ENCODE assay signal across 24 cellular contexts in the genomic region with DNA sequence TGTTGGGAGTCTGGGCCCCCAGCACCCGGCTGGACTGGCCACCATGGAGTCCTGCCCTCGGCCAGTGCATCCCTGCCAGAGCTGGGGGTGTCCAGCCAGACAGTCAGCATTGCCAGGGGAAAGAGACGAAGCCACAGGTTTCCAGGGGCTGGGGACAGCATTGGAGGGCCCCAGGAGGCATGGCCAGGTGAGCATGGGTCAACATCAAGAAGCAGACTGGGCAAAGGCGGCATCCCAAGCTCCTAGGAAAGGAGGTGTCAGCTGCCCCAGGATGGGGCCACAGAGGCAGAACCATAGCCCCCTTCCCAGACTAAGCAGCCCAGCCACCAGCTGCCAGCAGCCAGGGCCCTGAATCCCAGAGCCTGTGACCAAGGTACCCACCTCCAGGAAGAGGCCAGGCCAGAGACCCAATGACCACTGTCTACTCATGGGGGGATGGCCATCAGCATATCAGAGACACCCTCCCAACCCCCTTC. TPM values are rescaled to one million over a fixed set of nuclear protein-coding genes. Genes with fewer than 3 reads are reported as not detected.
A peak's percentile ranks its signal among the peaks of the same experiment; 100 is the strongest.
DNase-seq lines count a peak whose midpoint lies in the region; ATAC-seq and TF ChIP-seq lines count a peak whose summit lies in the region.
"Had no signal": no experiment of that assay in that cellular context is flagged by ENCODE, and none has a peak within 500 bp of the region (broad histone marks: within the 10 kb centered on the region; RNA-seq: fewer than 3 reads in every experiment).

No MANE protein-coding gene starts in this region.

- H3K4me3 ChIP-seq in upper lobe of right lung = no peak overlapping the region
- no peak overlapping the region for H3K4me3 ChIP-seq in tibial artery
- H3K4me3 ChIP-seq: GM23248 had no signal

- H3K9me3 ChIP-seq in upper lobe of right lung (no peaks in the 10 kb centered on the region), tibial artery (no peaks in the 10 kb centered on the region)
- H3K9me3 ChIP-seq: BE2C, Caco-2 had no signal

- H3K27ac ChIP-seq in upper lobe of right lung (no peak overlapping the region), tibial artery (no peak overlapping the region)
- H3K27ac ChIP-seq: GM23248 had no signal

- H3K4me1 Mint-ChIP-seq in activated naive CD8-positive, alpha-beta T cell treated with anti-CD3 and anti-CD28 coated beads, Interleukin-2, amount 10 ng/mL, durations not matched to agents 7 days and 5 days = no peaks in the 10 kb centered on the region
- peaks cover 1% of the 10 kb centered on the region for H3K4me1 Mint-ChIP-seq in activated naive CD8-positive, alpha-beta T cell treated with anti-CD3 and anti-CD28 coated beads, Interleukin-2, amount 50 U/mL, for 24 hours
- H3K4me1 Mint-ChIP-seq in osteocyte (ENCODE audit: unreplicated experiment) = peaks cover 2% of the 10 kb centered on the region

- DNase-seq in activated naive CD8-positive, alpha-beta T cell treated with anti-CD3 and anti-CD28 coated beads, Interleukin-2, amount 10 ng/mL, durations not matched to agents 7 days and 5 days = peak; percentile 17
- no peak for DNase-seq in activated naive CD8-positive, alpha-beta T cell treated with anti-CD3 and anti-CD28 coated beads, Interleukin-2, amount 50 U/mL, for 24 hours
- DNase-seq in islet precursor cell = peak; percentile 47
- peak; percentile 68 for DNase-seq in osteocyte (ENCODE audit: extremely low spot score, unreplicated experiment)
- DNase-seq in upper lobe of right lung = peak; percentile 57
- DNase-seq in tibial artery = no peak
- no peak for DNase-seq in NCI-H1694 (lab: John Stamatoyannopoulos, UW)
- DNase-seq in AML-193 (lab: John Stamatoyannopoulos, UW) = no peak
- DNase-seq: BE2C; CD4-positive, CD25-positive, alpha-beta regulatory T cell; DMS153; GDM1; GM23248; MM.1S; NCI-H1092 treated with DMSO at 0.1 percent for 48 hours; NCI-H146; NCI-H2081; NCI-H2171 treated with DMSO at 0.1 percent for 48 hours; NCI-H446 had no signal

- peaks cover 8% of the 10 kb centered on the region for H3K4me1 ChIP-seq in upper lobe of right lung
- H3K4me1 ChIP-seq in tibial artery = peaks cover 0 to 9% (median 4%) of the 10 kb centered on the region in 4 donors
- H3K4me1 ChIP-seq: BE2C had no signal

- intact Hi-C loops in upper lobe of right lung (cut with DNase I) = no loop called here
- intact Hi-C loops in tibial artery (cut with DNase I; ENCODE audit: low total_unique reads) = no loop called here

- TF ChIP-seq CTCF in osteocyte (IDR thresholded peaks at IDR 0.05) = no peak
- TF ChIP-seq CTCF in upper lobe of right lung (IDR thresholded peaks at IDR 0.05) = no peak
- TF ChIP-seq CTCF in tibial artery (IDR thresholded peaks at IDR 0.05) = no peak

- no peaks in the 10 kb centered on the region for H3K36me3 Mint-ChIP-seq in activated naive CD8-positive, alpha-beta T cell treated with anti-CD3 and anti-CD28 coated beads, Interleukin-2, amount 10 ng/mL, durations not matched to agents 7 days and 5 days
- no peaks in the 10 kb centered on the region for H3K36me3 Mint-ChIP-seq in activated naive CD8-positive, alpha-beta T cell treated with anti-CD3 and anti-CD28 coated beads, Interleukin-2, amount 50 U/mL, for 24 hours (ENCODE audit: low read depth)
- H3K36me3 Mint-ChIP-seq in osteocyte (ENCODE audit: unreplicated experiment) = no peaks in the 10 kb centered on the region
- H3K36me3 Mint-ChIP-seq: CD4-positive, CD25-positive, alpha-beta regulatory T cell had no signal

- H3K27me3 ChIP-seq in upper lobe of right lung (peaks cover 41% of the 10 kb centered on the region), tibial artery (peaks cover 0 to 59% of the 10 kb centered on the region in 2 donors)

- POLR2A ChIA-PET in activated naive CD8-positive, alpha-beta T cell treated with anti-CD3 and anti-CD28 coated beads, Interleukin-2, amount 10 ng/mL, durations not matched to agents 7 days and 5 days (lab: Charles Lee) = no interaction called here

- no peak overlapping the region for H3K4me3 Mint-ChIP-seq in activated naive CD8-positive, alpha-beta T cell treated with anti-CD3 and anti-CD28 coated beads, Interleukin-2, amount 10 ng/mL, durations not matched to agents 7 days and 5 days
- H3K4me3 Mint-ChIP-seq in activated naive CD8-positive, alpha-beta T cell treated with anti-CD3 and anti-CD28 coated beads, Interleukin-2, amount 50 U/mL, for 24 hours = no peak overlapping the region
- H3K4me3 Mint-ChIP-seq in osteocyte (ENCODE audit: unreplicated experiment) = no peak overlapping the region

- ATAC-seq in activated naive CD8-positive, alpha-beta T cell treated with anti-CD3 and anti-CD28 coated beads, Interleukin-2, amount 10 ng/mL, durations not matched to agents 7 days and 5 days (ENCODE audit: low read depth) = no peak
- no peak for ATAC-seq in activated naive CD8-positive, alpha-beta T cell treated with anti-CD3 and anti-CD28 coated beads, Interleukin-2, amount 50 U/mL, for 24 hours
- no peak for ATAC-seq in upper lobe of right lung
- ATAC-seq: Right ventricle myocardium inferior had no signal

- H3K27me3 Mint-ChIP-seq in activated naive CD8-positive, alpha-beta T cell treated with anti-CD3 and anti-CD28 coated beads, Interleukin-2, amount 10 ng/mL, durations not matched to agents 7 days and 5 days = peaks cover 37% of the 10 kb centered on the region
- H3K27me3 Mint-ChIP-seq in activated naive CD8-positive, alpha-beta T cell treated with anti-CD3 and anti-CD28 coated beads, Interleukin-2, amount 50 U/mL, for 24 hours = peaks cover 29% of the 10 kb centered on the region
- H3K27me3 Mint-ChIP-seq in osteocyte (ENCODE audit: unreplicated experiment) = peaks cover 30% of the 10 kb centered on the region

- H3K9me3 Mint-ChIP-seq in activated naive CD8-positive, alpha-beta T cell treated with anti-CD3 and anti-CD28 coated beads, Interleukin-2, amount 10 ng/mL, durations not matched to agents 7 days and 5 days = no peaks in the 10 kb centered on the region
- H3K9me3 Mint-ChIP-seq in activated naive CD8-positive, alpha-beta T cell treated with anti-CD3 and anti-CD28 coated beads, Interleukin-2, amount 50 U/mL, for 24 hours = no peaks in the 10 kb centered on the region
- H3K9me3 Mint-ChIP-seq in osteocyte (ENCODE audit: unreplicated experiment) = no peaks in the 10 kb centered on the region
- H3K9me3 Mint-ChIP-seq: CD4-positive, CD25-positive, alpha-beta regulatory T cell had no signal

- no peak overlapping the region for H3K27ac Mint-ChIP-seq in activated naive CD8-positive, alpha-beta T cell treated with anti-CD3 and anti-CD28 coated beads, Interleukin-2, amount 10 ng/mL, durations not matched to agents 7 days and 5 days
- no peak overlapping the region for H3K27ac Mint-ChIP-seq in activated naive CD8-positive, alpha-beta T cell treated with anti-CD3 and anti-CD28 coated beads, Interleukin-2, amount 50 U/mL, for 24 hours
- H3K27ac Mint-ChIP-seq in osteocyte (ENCODE audit: unreplicated experiment) = no peak overlapping the region
- H3K27ac Mint-ChIP-seq: CD4-positive, CD25-positive, alpha-beta regulatory T cell had no signal

- H3K36me3 ChIP-seq in upper lobe of right lung (no peaks in the 10 kb centered on the region), tibial artery (no peaks in the 10 kb centered on the region)
- H3K36me3 ChIP-seq: BE2C had no signal

RNA-seq across cellular contexts. Expression of a gene that starts 32.2 kb away (rescaled TPM):
- not detected for total RNA-seq in activated naive CD8-positive, alpha-beta T cell treated with anti-CD3 and anti-CD28 coated beads, Interleukin-2, amount 10 ng/mL, durations not matched to agents 7 days and 5 days
- total RNA-seq in osteocyte (not detected in 2 replicates), upper lobe of right lung (10.1 TPM)
- total RNA-seq: A172; CD4-positive, CD25-positive, alpha-beta regulatory T cell; Daoy; GM23248; LHCN-M2; Right ventricle myocardium inferior had no signal

RNA-seq across cellular contexts. Expression of a gene that starts 43.5 kb away (rescaled TPM):
- 100 to 1,000 TPM; 266 to 284 TPM for total RNA-seq in activated naive CD8-positive, alpha-beta T cell treated with anti-CD3 and anti-CD28 coated beads, Interleukin-2, amount 10 ng/mL, durations not matched to agents 7 days and 5 days
- total RNA-seq in osteocyte (305 and 306 TPM in 2 replicates), upper lobe of right lung (397 TPM)

Comparison
In these comparisons a context has a peak if more than half of its experiments do, and no peak if none do; other contexts are left out.
1. DNase-seq: peak in activated naive CD8-positive, alpha-beta T cell treated with anti-CD3 and anti-CD28 coated beads, Interleukin-2, amount 10 ng/mL, durations not matched to agents 7 days and 5 days (single experiment), islet precursor cell (single experiment), osteocyte (single experiment) and upper lobe of right lung (single experiment); none in activated naive CD8-positive, alpha-beta T cell treated with anti-CD3 and anti-CD28 coated beads, Interleukin-2, amount 50 U/mL, for 24 hours (single experiment), tibial artery (0 of 2), NCI-H1694 (single experiment) and AML-193 (0 of 2).
2. RNA of a gene that starts 32.2 kb away (total RNA-seq): 10.1 TPM in upper lobe of right lung (single experiment); not detected in activated naive CD8-positive, alpha-beta T cell treated with anti-CD3 and anti-CD28 coated beads, Interleukin-2, amount 10 ng/mL, durations not matched to agents 7 days and 5 days and not detected in osteocyte; every median in the first group is over 10 times any median in the second.